Comparison of ENCODE assay signal across 26 cellular contexts in the genomic region with DNA sequence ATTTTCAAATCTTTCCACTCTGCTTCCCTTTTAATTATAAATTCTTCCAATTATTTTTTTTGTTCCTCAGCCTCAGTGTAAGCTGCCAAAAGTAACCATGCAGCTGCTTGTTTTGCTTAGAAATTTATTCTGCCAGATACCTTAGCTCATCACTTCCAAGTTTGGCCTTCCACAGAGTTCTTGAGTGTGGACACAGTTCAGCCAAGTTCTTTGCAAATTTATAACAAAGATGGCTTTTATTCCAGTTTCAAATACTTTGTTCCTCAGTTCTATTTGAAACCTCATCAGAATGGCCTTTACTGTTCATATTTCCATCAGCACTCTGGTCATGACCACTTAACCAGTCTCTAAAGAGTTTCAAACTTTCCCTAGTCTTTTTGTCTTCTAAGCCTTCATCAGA. TPM values are rescaled to one million over a fixed set of nuclear protein-coding genes. Genes with fewer than 3 reads are reported as not detected.
DNase-seq lines count a peak whose midpoint lies in the region; ATAC-seq and TF ChIP-seq lines count a peak whose summit lies in the region.
"Had no signal": no experiment of that assay in that cellular context is flagged by ENCODE, and none has a peak within 500 bp of the region (broad histone marks: within the 10 kb centered on the region; RNA-seq: fewer than 3 reads in every experiment).

No MANE protein-coding gene starts in this region.

- TF ChIP-seq EP300 in transverse colon (IDR thresholded peaks at IDR 0.05; ENCODE audit: low read depth) = no peak

- no peaks in the 10 kb centered on the region for H3K27me3 ChIP-seq in PC-3 (ENCODE audit: low read length)
- H3K27me3 ChIP-seq in esophagus squamous epithelium = no peaks in the 10 kb centered on the region
- H3K27me3 ChIP-seq in osteoblast (ENCODE audit: insufficient read depth, low read length) = peaks cover 16% of the 10 kb centered on the region
- H3K27me3 ChIP-seq in transverse colon = no peaks in the 10 kb centered on the region
- H3K27me3 ChIP-seq: Peyer's patch, SJSA1, tibial nerve had no signal

- intact Hi-C loops in PC-3 (cut with micrococcal nuclease) (no loop called here), esophagus squamous epithelium (cut with DNase I) (no loop called here), transverse colon (cut with DNase I; ENCODE audit: low total_unique reads) (no loop called here)

- TF ChIP-seq CTCF in PC-3 (conservative IDR thresholded peaks at IDR 0.05; ENCODE audit: low read depth, low read length) (no peak), esophagus squamous epithelium (IDR thresholded peaks at IDR 0.05) (no peak), osteoblast (IDR thresholded peaks at IDR 0.05; ENCODE audit: extremely low read depth, low read depth, low read length) (no peak), transverse colon (IDR thresholded peaks at IDR 0.05) (no peak)

- CTCF ChIA-PET in PC-3 (lab: Charles Lee) = interaction anchor here (0.5 kb wide), 1 partner anchor 44 kb away, joined by 3 read pairs; no protein-coding TSS in a partner anchor

- H3K4me1 ChIP-seq in PC-3 (ENCODE audit: insufficient read depth, low read length) (peaks cover 17% of the 10 kb centered on the region), esophagus squamous epithelium (peaks cover 0 to 74% (median 49%) of the 10 kb centered on the region in 3 donors), osteoblast (ENCODE audit: insufficient read depth, low read length) (peaks cover 36% of the 10 kb centered on the region), transverse colon (peaks cover 6 to 39% (median 14%) of the 10 kb centered on the region in 4 donors)

- no peak overlapping the region for H2AFZ ChIP-seq in PC-3 (ENCODE audit: low read length)
- no peak overlapping the region for H2AFZ ChIP-seq in osteoblast (ENCODE audit: low read length)

- in situ Hi-C loops in transverse colon (cut with MboI; ENCODE audit: low pct_ligation_motif_present in 1 of 4, low pct_unique_long_range_greater_than_20kb in 1 of 4, low sequenced_read_pairs in 3 of 4) = no loop called here

- no peak overlapping the region for H3K4me2 ChIP-seq in PC-3 (ENCODE audit: low read length)
- peak overlapping the region; percentile 31 for H3K4me2 ChIP-seq in osteoblast (ENCODE audit: insufficient read depth, low read length)

- H3K27ac ChIP-seq in PC-3 (ENCODE audit: low read length) (peak overlapping the region; percentile 23; the same call in 1 of the 2 replicates), esophagus squamous epithelium (peak overlapping the region; percentile 36 to 81 (median 78)), osteoblast (ENCODE audit: low read depth, low read length) (no peak overlapping the region), transverse colon (peak overlapping the region; percentile 46 to 72 (median 57))
- H3K27ac ChIP-seq: SJSA1 had no signal

- TF ChIP-seq POLR2A in esophagus squamous epithelium (IDR thresholded peaks at IDR 0.05) = no peak
- TF ChIP-seq POLR2A in transverse colon (IDR thresholded peaks at IDR 0.05) = no peak

- POLR2A ChIA-PET in PC-3 (lab: Charles Lee; ENCODE audit: unreplicated experiment) = no interaction called here

- H3K4me3 ChIP-seq in PC-3 (ENCODE audit: low read length) = no peak overlapping the region
- H3K4me3 ChIP-seq in esophagus squamous epithelium = no peak overlapping the region
- H3K4me3 ChIP-seq in osteoblast (ENCODE audit: insufficient read depth, low read length) = no peak overlapping the region
- no peak overlapping the region for H3K4me3 ChIP-seq in transverse colon
- H3K4me3 ChIP-seq: K562, Peyer's patch, SJSA1, tibial nerve had no signal

- no peaks in the 10 kb centered on the region for H3K9me2 ChIP-seq in PC-3 (replicated peaks; ENCODE audit: low read length)

- H3K79me2 ChIP-seq in PC-3 (ENCODE audit: low read length) = no peaks in the 10 kb centered on the region
- H3K79me2 ChIP-seq in osteoblast (ENCODE audit: insufficient read depth, low read length) = no peaks in the 10 kb centered on the region

- DNase-seq in PC-3 (no peak), esophagus squamous epithelium (lab: John Stamatoyannopoulos, UW) (no peak), osteoblast (ENCODE audit: insufficient read length, low spot score, missing footprints) (no peak), transverse colon (no peak), NCI-H526 (lab: John Stamatoyannopoulos, UW) (no peak), DMS79 (lab: John Stamatoyannopoulos, UW) (no peak)
- DNase-seq in activated CD4-positive, alpha-beta T cell treated with anti-CD3 and anti-CD28 coated beads for 1 hour = no peak
- DNase-seq: activated CD4-positive, alpha-beta memory T cell treated with anti-CD3 and anti-CD28 coated beads, Interleukin-2, amount 10 ng/mL, durations not matched to agents 7 days and 5 days; CD4-positive, CD25-positive, alpha-beta regulatory T cell; cerebellar nuclear complex; GOT3; NCI-H146; NCI-H2171; Peyer's patch; stimulated activated CD4-positive, alpha-beta T cell treated with anti-CD3 and anti-CD28 coated beads, Interleukin-4, amount 100 ng/mL, for 1 hour; stimulated activated naive CD4-positive, alpha-beta T cell; T-helper 1 cell had no signal

- H3K36me3 ChIP-seq in PC-3 (ENCODE audit: low read depth, low read length) (peaks cover 9% of the 10 kb centered on the region; the same call in 1 of the 2 replicates), esophagus squamous epithelium (no peaks in the 10 kb centered on the region), osteoblast (ENCODE audit: insufficient read depth, low read length) (no peaks in the 10 kb centered on the region), transverse colon (no peaks in the 10 kb centered on the region)
- H3K36me3 ChIP-seq: Peyer's patch, SJSA1, tibial nerve had no signal

- peaks cover 6% of the 10 kb centered on the region for H3F3A ChIP-seq in PC-3 (ENCODE audit: low read length, unreplicated experiment)

- no peak for ATAC-seq in PC-3
- ATAC-seq: K562 had no signal

- H4K20me1 ChIP-seq in PC-3 (ENCODE audit: low read length) (no peaks in the 10 kb centered on the region), osteoblast (ENCODE audit: insufficient read depth, low read length) (no peaks in the 10 kb centered on the region)

- no peak overlapping the region for H3K9ac ChIP-seq in PC-3 (ENCODE audit: low read length)

- H3K9me3 ChIP-seq in PC-3 (ENCODE audit: low read length) = peaks cover 27% of the 10 kb centered on the region
- H3K9me3 ChIP-seq in esophagus squamous epithelium = peaks cover 0 to 11% (median 0%) of the 10 kb centered on the region in 3 donors
- H3K9me3 ChIP-seq in osteoblast (ENCODE audit: low read depth, low read length) = no peaks in the 10 kb centered on the region
- no peaks in the 10 kb centered on the region for H3K9me3 ChIP-seq in transverse colon
- H3K9me3 ChIP-seq: Peyer's patch, tibial nerve had no signal

- no TSS peak for BruUV-seq in PC-3 (replicated peaks; lab: Mats Ljungman, UMichigan)

RNA-seq across cellular contexts. Expression of a gene that starts 10.3 kb away (rescaled TPM):
- not detected in 2 replicates for total RNA-seq in PC-3 (2014; rRNA removed)
- not detected for total RNA-seq in esophagus squamous epithelium
- total RNA-seq in osteoblast = not detected in 2 replicates
- not detected for total RNA-seq in transverse colon
- total RNA-seq: activated CD4-positive, alpha-beta memory T cell treated with anti-CD3 and anti-CD28 coated beads, Interleukin-2, amount 10 ng/mL, durations not matched to agents 7 days and 5 days; activated T-helper 2 cell treated with anti-CD3 and anti-CD28 coated beads, Interferon-gamma antibody, Interleukin-2, Interleukin-4, amounts not matched to agents 10 μg/mL and 5 μg/mL and 100 μg/mL, durations not matched to agents 14 hours and 24 hours and 36 hours; CD4-positive, CD25-positive, alpha-beta regulatory T cell; epithelial cell of proximal tubule; glomerular endothelial cell; HT-29; K562; lung microvascular endothelial cell; myocyte; Peyer's patch; SJSA1; tibial nerve had no signal
